ENCODE assay signal across 9 cellular contexts in the genomic region with DNA sequence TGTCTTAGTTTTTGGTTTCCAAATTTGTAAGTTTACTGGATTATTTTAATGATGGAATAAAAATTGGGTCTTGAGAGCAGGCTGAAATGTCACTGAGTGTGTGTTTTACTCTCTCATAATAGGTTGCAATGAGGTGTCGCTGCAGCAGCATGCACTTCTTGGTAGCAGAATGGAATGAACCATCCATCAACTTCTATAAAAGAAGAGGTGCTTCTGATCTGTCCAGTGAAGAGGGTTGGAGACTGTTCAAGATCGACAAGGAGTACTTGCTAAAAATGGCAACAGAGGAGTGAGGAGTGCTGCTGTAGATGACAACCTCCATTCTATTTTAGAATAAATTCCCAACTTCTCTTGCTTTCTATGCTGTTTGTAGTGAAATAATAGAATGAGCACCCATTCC. TPM values are rescaled to one million over a fixed set of nuclear protein-coding genes. Genes with fewer than 3 reads are reported as not detected.
DNase-seq lines count a peak whose midpoint lies in the region; ATAC-seq and TF ChIP-seq lines count a peak whose summit lies in the region.
"Had no signal": no experiment of that assay in that cellular context is flagged by ENCODE, and none has a peak within 500 bp of the region (broad histone marks: within the 10 kb centered on the region; RNA-seq: fewer than 3 reads in every experiment).

No MANE protein-coding gene starts in this region.

- intact Hi-C loops in left ventricle myocardium inferior (cut with micrococcal nuclease): no loop called here

- no peak for DNase-seq in activated naive CD4-positive, alpha-beta T cell treated with anti-CD3 and anti-CD28 coated beads, Interleukin-2, amount 50 U/mL, for 72 hours (ENCODE audit: low spot score in 2 of 2)
- DNase-seq in left ventricle myocardium inferior (no peak), NCI-H1694 treated with DMSO at 0.1 percent for 48 hours (lab: John Stamatoyannopoulos, UW) (no peak), iPS-NIHi11 (ENCODE audit: low spot score) (no peak), NCI-H2227 (lab: John Stamatoyannopoulos, UW; ENCODE audit: unreplicated experiment) (no peak)
- DNase-seq: activated CD4-positive, alpha-beta T cell treated with anti-CD3 and anti-CD28 coated beads for 4 hours had no signal

- peaks cover 11% of the 10 kb centered on the region for H3K4me1 ChIP-seq in left ventricle myocardium inferior
- peaks cover 20% of the 10 kb centered on the region for H3K4me1 ChIP-seq in skeletal muscle satellite cell (ENCODE audit: control insufficient read depth, insufficient read depth, low read length)

- H3K27ac ChIP-seq in left ventricle myocardium inferior (replicated peaks): peak overlapping the region; percentile 95

- H3K27me3 ChIP-seq in left ventricle myocardium inferior (ENCODE audit: low read depth): no peaks in the 10 kb centered on the region
- H3K27me3 ChIP-seq in skeletal muscle satellite cell (ENCODE audit: control insufficient read depth, insufficient read depth, low read length): no peaks in the 10 kb centered on the region

- H3K9me3 Mint-ChIP-seq in IgD-negative memory B cell: no peaks in the 10 kb centered on the region
- H3K9me3 Mint-ChIP-seq in activated naive CD4-positive, alpha-beta T cell treated with anti-CD3 and anti-CD28 coated beads, Interleukin-2, amount 50 U/mL, for 72 hours: no peaks in the 10 kb centered on the region

- peak overlapping the region; percentile 81 for H3K4me2 ChIP-seq in skeletal muscle satellite cell (ENCODE audit: low read length)

- no peaks in the 10 kb centered on the region for H3K9me3 ChIP-seq in left ventricle myocardium inferior (replicated peaks)
- H3K9me3 ChIP-seq in skeletal muscle satellite cell (replicated peaks; ENCODE audit: low read length): no peaks in the 10 kb centered on the region

- TF ChIP-seq CTCF in left ventricle myocardium inferior (IDR thresholded peaks at IDR 0.05; ENCODE audit: borderline replicate concordance): no peak

- no peaks in the 10 kb centered on the region for H3K27me3 Mint-ChIP-seq in IgD-negative memory B cell

- H3K4me1 Mint-ChIP-seq in IgD-negative memory B cell: peaks cover 21 to 40% (median 31%) of the 10 kb centered on the region in 3 donors

- no peak for ATAC-seq in activated naive CD4-positive, alpha-beta T cell treated with anti-CD3 and anti-CD28 coated beads, Interleukin-2, amount 50 U/mL, for 72 hours
- ATAC-seq in GM18909 (IDR thresholded peaks at IDR 0.05; ENCODE audit: poor library complexity, unreplicated experiment): no peak

- H3K36me3 Mint-ChIP-seq in IgD-negative memory B cell: no peaks in the 10 kb centered on the region
- peaks cover 20 to 29% of the 10 kb centered on the region in 2 donors for H3K36me3 Mint-ChIP-seq in activated naive CD4-positive, alpha-beta T cell treated with anti-CD3 and anti-CD28 coated beads, Interleukin-2, amount 50 U/mL, for 72 hours

- peak overlapping the region; percentile 93 for H3K9ac ChIP-seq in skeletal muscle satellite cell (ENCODE audit: low read depth, low read length)

- H3K36me3 ChIP-seq in left ventricle myocardium inferior (peaks cover 9% of the 10 kb centered on the region), skeletal muscle satellite cell (ENCODE audit: insufficient read depth, low read length) (peaks cover 15% of the 10 kb centered on the region)

- peak overlapping the region; percentile 80 for H3K4me3 ChIP-seq in left ventricle myocardium inferior
- peak overlapping the region; percentile 91 for H3K4me3 ChIP-seq in skeletal muscle satellite cell (ENCODE audit: low read length)

- H3K4me3 Mint-ChIP-seq in IgD-negative memory B cell: peak overlapping the region; percentile 43 to 96 (median 94)

- peak overlapping the region in 2 of 3 donors; percentile 39 to 97 for H3K27ac Mint-ChIP-seq in IgD-negative memory B cell
- peak overlapping the region; percentile 30 to 99 for H3K27ac Mint-ChIP-seq in activated naive CD4-positive, alpha-beta T cell treated with anti-CD3 and anti-CD28 coated beads, Interleukin-2, amount 50 U/mL, for 72 hours

RNA-seq across cellular contexts. Expression of a gene that starts 2.6 kb away (rescaled TPM):
- polyA plus RNA-seq in IgD-negative memory B cell: 206 TPM
- 100 to 1,000 TPM; 160 to 466 TPM for total RNA-seq in activated naive CD4-positive, alpha-beta T cell treated with anti-CD3 and anti-CD28 coated beads, Interleukin-2, amount 50 U/mL, for 72 hours
- 99.7 TPM for total RNA-seq in left ventricle myocardium inferior
- 122 and 238 TPM in 2 replicates for total RNA-seq in skeletal muscle satellite cell (2012; rRNA removed)

RNA-seq across cellular contexts. Expression of a gene that starts 42.5 kb away (rescaled TPM):
- 18.2 TPM for polyA plus RNA-seq in IgD-negative memory B cell
- total RNA-seq in activated naive CD4-positive, alpha-beta T cell treated with anti-CD3 and anti-CD28 coated beads, Interleukin-2, amount 50 U/mL, for 72 hours: 10 to 100 TPM; 33.6 to 56.3 TPM
- total RNA-seq in left ventricle myocardium inferior: 49.1 TPM
- 67.7 and 70.2 TPM in 2 replicates for total RNA-seq in skeletal muscle satellite cell (2012; rRNA removed)
